9 cellular contexts compared by ENCODE assay signal in the genomic region with DNA sequence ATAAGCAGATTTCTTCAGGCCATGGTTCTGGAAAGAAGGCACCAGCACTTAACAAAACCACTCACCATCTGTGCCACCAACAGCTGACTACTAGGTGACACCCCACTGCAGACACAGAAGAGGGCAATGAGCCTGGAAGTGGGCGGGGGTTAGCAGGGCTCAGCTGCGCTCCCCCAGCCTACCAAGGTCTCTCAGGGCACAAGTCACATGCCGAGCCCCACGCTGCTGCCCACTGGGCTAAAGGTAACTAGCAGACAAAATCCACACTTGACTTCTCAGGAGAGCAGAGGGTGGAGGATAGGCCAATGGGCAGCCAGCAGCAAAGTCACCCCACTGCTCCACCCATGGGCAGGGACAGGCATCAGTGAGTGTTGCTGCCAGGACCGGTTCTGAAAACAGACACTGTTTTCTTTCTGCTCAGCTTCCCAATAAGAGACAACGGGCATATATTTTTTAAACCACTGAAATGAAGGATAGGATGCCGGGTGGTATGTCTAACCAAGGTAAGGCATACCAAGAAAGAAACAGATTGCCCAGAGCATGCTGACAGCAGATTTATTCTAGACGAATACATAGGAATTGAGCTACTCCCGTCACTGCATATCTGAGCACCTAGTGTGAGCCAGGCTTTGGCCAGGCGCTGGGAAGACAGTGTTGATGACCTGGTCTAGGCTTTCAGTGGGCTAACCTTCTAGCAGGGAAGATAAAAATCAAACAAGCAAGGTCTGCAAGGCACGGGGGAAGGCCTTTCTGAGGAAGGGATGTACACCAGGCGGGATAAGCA. TPM values are rescaled to one million over a fixed set of nuclear protein-coding genes. Genes with fewer than 3 reads are reported as not detected.
DNase-seq lines count a peak whose midpoint lies in the region; ATAC-seq lines count a peak whose summit lies in the region.
"Had no signal": no experiment of that assay in that cellular context is flagged by ENCODE, and none has a peak within 500 bp of the region (broad histone marks: within the 10 kb centered on the region; RNA-seq: fewer than 3 reads in every experiment).

No MANE protein-coding gene starts in this region.

- H3K4me1 ChIP-seq in adipocyte (ENCODE audit: control insufficient read depth, insufficient read depth, low read length): peaks cover 75% of the 10 kb centered on the region

- H3K27me3 Mint-ChIP-seq in activated T-cell treated with anti-CD3 and anti-CD28 coated beads, Interleukin-2, amount 50 U/mL, for 72 hours (ENCODE audit: low read depth): no peaks in the 10 kb centered on the region
- H3K27me3 Mint-ChIP-seq: stimulated activated naive CD8-positive, alpha-beta T cell treated with anti-CD3 and anti-CD28 coated beads, Interleukin-15, Interleukin-2, amounts not matched to agents 100 ng/mL and 50 ng/mL, for 24 hours had no signal

- peak; percentile 50 for ATAC-seq in GM19043 (IDR thresholded peaks at IDR 0.05; ENCODE audit: low read depth, unreplicated experiment)
- peak; percentile 56 for ATAC-seq in HG03196 (IDR thresholded peaks at IDR 0.05; ENCODE audit: unreplicated experiment)
- no peak for ATAC-seq in activated T-cell treated with anti-CD3 and anti-CD28 coated beads, Interleukin-2, amount 50 U/mL, for 72 hours (replicated peaks in 1 of 2)

- H3K36me3 ChIP-seq in adipocyte (ENCODE audit: control insufficient read depth, insufficient read depth, low read length, severe bottlenecking): peaks cover 40% of the 10 kb centered on the region

- H3K27me3 ChIP-seq in adipocyte (replicated peaks; ENCODE audit: control insufficient read depth, insufficient read depth, low read length): no peaks in the 10 kb centered on the region

- peaks cover 12% of the 10 kb centered on the region for H3K4me1 Mint-ChIP-seq in activated T-cell treated with anti-CD3 and anti-CD28 coated beads, Interleukin-2, amount 50 U/mL, for 72 hours (ENCODE audit: low read depth)

- H3K36me3 Mint-ChIP-seq in activated T-cell treated with anti-CD3 and anti-CD28 coated beads, Interleukin-2, amount 50 U/mL, for 72 hours (ENCODE audit: insufficient read depth in 2 of 2): no peaks in the 10 kb centered on the region

- H3K4me3 ChIP-seq in adipocyte (ENCODE audit: low read length): peak overlapping the region; percentile 38

- H3K9ac ChIP-seq in adipocyte (ENCODE audit: low read length): peak overlapping the region; percentile 78

- H3K9me3 ChIP-seq in adipocyte (ENCODE audit: control insufficient read depth, low read length): no peaks in the 10 kb centered on the region

- no peak for DNase-seq in adipocyte (ENCODE audit: low read depth)
- DNase-seq in left kidney (ENCODE audit: low read depth, low spot score): peak; percentile 50
- no peak for DNase-seq in 8988T
- DNase-seq in HCEC 1CT: no peak
- no peak for DNase-seq in activated T-cell treated with anti-CD3 and anti-CD28 coated beads, Interleukin-2, amount 50 U/mL, for 72 hours
- no peak for DNase-seq in AML-193 (lab: John Stamatoyannopoulos, UW)

- H3K27ac Mint-ChIP-seq in activated T-cell treated with anti-CD3 and anti-CD28 coated beads, Interleukin-2, amount 50 U/mL, for 72 hours: no peak overlapping the region
- H3K27ac Mint-ChIP-seq: stimulated activated naive CD8-positive, alpha-beta T cell treated with anti-CD3 and anti-CD28 coated beads, Interleukin-15, Interleukin-2, amounts not matched to agents 100 ng/mL and 50 ng/mL, for 24 hours had no signal

- H3K9me3 Mint-ChIP-seq in activated T-cell treated with anti-CD3 and anti-CD28 coated beads, Interleukin-2, amount 50 U/mL, for 72 hours: no peaks in the 10 kb centered on the region
- H3K9me3 Mint-ChIP-seq: stimulated activated naive CD8-positive, alpha-beta T cell treated with anti-CD3 and anti-CD28 coated beads, Interleukin-15, Interleukin-2, amounts not matched to agents 100 ng/mL and 50 ng/mL, for 24 hours had no signal

- H3K4me3 Mint-ChIP-seq in activated T-cell treated with anti-CD3 and anti-CD28 coated beads, Interleukin-2, amount 50 U/mL, for 72 hours: no peak overlapping the region
- H3K4me3 Mint-ChIP-seq: stimulated activated naive CD8-positive, alpha-beta T cell treated with anti-CD3 and anti-CD28 coated beads, Interleukin-15, Interleukin-2, amounts not matched to agents 100 ng/mL and 50 ng/mL, for 24 hours had no signal

RNA-seq across cellular contexts. Expression of gene ACSL1, which starts 20.1 kb away (rescaled TPM):
- 10 to 100 TPM; 31.3 to 39.5 TPM for total RNA-seq in activated T-cell treated with anti-CD3 and anti-CD28 coated beads, Interleukin-2, amount 50 U/mL, for 72 hours

Comparison
In these comparisons a context has a peak if more than half of its experiments do, and no peak if none do; other contexts are left out.
1. ATAC-seq: peak in GM19043 (single experiment) and HG03196 (single experiment); none in activated T-cell treated with anti-CD3 and anti-CD28 coated beads, Interleukin-2, amount 50 U/mL, for 72 hours (0 of 2).